In genomic region chrX:19772306-19772705, GRCh38 we compare ENCODE assay signal across 9 cellular contexts.
DNase-seq lines count a peak whose midpoint lies in the region; ATAC-seq and TF ChIP-seq lines count a peak whose summit lies in the region.
"Had no signal": no experiment of that assay in that cellular context is flagged by ENCODE, and none has a peak within 500 bp of the region (broad histone marks: within the 10 kb centered on the region; RNA-seq: fewer than 3 reads in every experiment).

No MANE protein-coding gene starts in this region.

- peaks cover 0 to 3% of the 10 kb centered on the region in 2 donors for H3K9me3 Mint-ChIP-seq in natural killer cell

- H3K36me3 ChIP-seq in BLaER1 treated with 17β-estradiol and CSF1 and Interleukin-3, amounts not matched to agents 10 nM and 100 nM = peaks cover 0 to 12% (median 0%) of the 10 kb centered on the region in 11 experiments; a peak in 6 of 22 replicates

- peak overlapping the region; percentile 36 to 74 (median 61); a peak in 21 of 22 replicates for H3K27ac ChIP-seq in BLaER1 treated with 17β-estradiol and CSF1 and Interleukin-3, amounts not matched to agents 10 nM and 100 nM

- H3K4me1 Mint-ChIP-seq in natural killer cell = peaks cover 58 to 71% of the 10 kb centered on the region in 2 donors

- peak overlapping the region; percentile 69 to 89 for H3K27ac Mint-ChIP-seq in natural killer cell

- H3K9ac ChIP-seq in BLaER1 treated with 17β-estradiol and CSF1 and Interleukin-3, amounts not matched to agents 10 nM and 100 nM = peak overlapping the region; percentile 6 to 69 (median 57); a peak in 18 of 22 replicates

- ATAC-seq in natural killer cell = no peak
- ATAC-seq in activated CD4-positive, CD25-positive, alpha-beta regulatory T cell treated with anti-CD3 and anti-CD28 coated beads, Interleukin-2, amount 50 U/mL, for 24 hours = no peak

- H3K4me3 Mint-ChIP-seq in natural killer cell = peak overlapping the region; percentile 81

- H3K4me1 ChIP-seq in BLaER1 treated with 17β-estradiol and CSF1 and Interleukin-3, amounts not matched to agents 10 nM and 100 nM = peaks cover 71 to 98% (median 77%) of the 10 kb centered on the region in 10 experiments

- peak overlapping the region; percentile 63 to 88 (median 80) for H3K4me2 ChIP-seq in BLaER1 treated with 17β-estradiol and CSF1 and Interleukin-3, amounts not matched to agents 10 nM and 100 nM

- peaks cover 0 to 15% (median 14%) of the 10 kb centered on the region in 11 experiments; a peak in 18 of 22 replicates for H3K9me3 ChIP-seq in BLaER1 treated with 17β-estradiol and CSF1 and Interleukin-3, amounts not matched to agents 10 nM and 100 nM (replicated peaks in 1 of 11)

- intact Hi-C loops in natural killer cell (cut with micrococcal nuclease) = loop anchor here (5.0 kb wide), 1 partner anchor 40 kb away; no protein-coding TSS in a partner anchor

- no peak for TF ChIP-seq CTCF in choroid plexus epithelial cell (conservative IDR thresholded peaks at IDR 0.05; ENCODE audit: low read depth, low read length)
- no peak for TF ChIP-seq CTCF in natural killer cell (IDR thresholded peaks at IDR 0.05)

- H4K20me1 ChIP-seq in BLaER1 treated with 17β-estradiol and CSF1 and Interleukin-3, amounts not matched to agents 10 nM and 100 nM = peaks cover 0 to 13% (median 5%) of the 10 kb centered on the region in 11 experiments; a peak in 7 of 22 replicates

- H3K36me3 Mint-ChIP-seq in natural killer cell = no peaks in the 10 kb centered on the region

- H3K27me3 ChIP-seq in BLaER1 treated with 17β-estradiol and CSF1 and Interleukin-3, amounts not matched to agents 10 nM and 100 nM = no peaks in the 10 kb centered on the region

- peak overlapping the region in 6 of 10 experiments; percentile 2 to 49 (median 30); a peak in 8 of 20 replicates for H3K4me3 ChIP-seq in BLaER1 treated with 17β-estradiol and CSF1 and Interleukin-3, amounts not matched to agents 10 nM and 100 nM
- no peak overlapping the region for H3K4me3 ChIP-seq in choroid plexus epithelial cell (ENCODE audit: low read depth, low read length)

- peak; percentile 47 for DNase-seq in LHCN-M2 (ENCODE audit: low read depth)
- DNase-seq in choroid plexus epithelial cell (ENCODE audit: low read depth) = peak; percentile 38
- DNase-seq in natural killer cell = no peak
- DNase-seq in SKM-1 treated with dmso at 0.1 percent for 144 hours (lab: John Stamatoyannopoulos, UW; ENCODE audit: unreplicated experiment) = no peak
- DNase-seq in germinal center (ENCODE audit: low spot score) = no peak
- no peak for DNase-seq in NCI-H1105 treated with DMSO at 0.1 percent for 48 hours (lab: John Stamatoyannopoulos, UW)
- DNase-seq: NCI-H774 had no signal

- no peaks in the 10 kb centered on the region for H3K27me3 Mint-ChIP-seq in natural killer cell (ENCODE audit: low read depth in 2 of 2)

Comparison
In these comparisons a context has a peak if more than half of its experiments do, and no peak if none do; other contexts are left out.
1. DNase-seq: peak in LHCN-M2 (single experiment) and choroid plexus epithelial cell (single experiment); none in natural killer cell (single experiment), SKM-1 treated with dmso at 0.1 percent for 144 hours (single experiment), germinal center (single experiment) and NCI-H1105 treated with DMSO at 0.1 percent for 48 hours (single experiment).